Comparison of ENCODE assay signal across 27 cellular contexts in the genomic region with DNA sequence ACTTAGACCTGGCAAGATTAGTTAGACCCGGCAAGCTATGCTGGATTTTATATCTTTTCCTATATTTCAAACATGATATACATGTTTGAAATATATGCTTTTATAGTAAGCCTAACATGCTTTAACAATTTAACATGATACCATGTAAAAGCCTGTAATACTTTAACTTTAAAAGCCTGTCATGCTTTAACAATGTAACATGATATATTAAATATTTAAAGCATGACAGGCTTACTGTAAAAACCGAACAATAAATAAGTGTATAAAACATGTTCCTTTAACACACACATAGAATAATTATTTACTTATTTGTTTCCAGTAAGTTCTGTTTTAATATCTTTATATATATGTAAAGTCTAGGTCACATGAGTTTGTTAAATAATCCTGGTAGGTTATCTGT.
"Had no signal": no experiment of that assay in that cellular context is flagged by ENCODE, and none has a peak within 500 bp of the region (broad histone marks: within the 10 kb centered on the region; RNA-seq: fewer than 3 reads in every experiment).

No MANE protein-coding gene starts in this region.

- H3K9me3 ChIP-seq: esophagus muscularis mucosa, gastrocnemius medialis, heart right ventricle, neutrophil, psoas muscle, spleen, stomach, thoracic aorta, transverse colon had no signal

- ATAC-seq: gastrocnemius medialis, heart right ventricle, left colon, left ventricle myocardium superior, psoas muscle, sciatic nerve had no signal

- H3K4me3 ChIP-seq: dorsolateral prefrontal cortex, esophagus muscularis mucosa, gastrocnemius medialis, heart right ventricle, lung, psoas muscle, spleen, stomach, thoracic aorta, transverse colon had no signal

- H3K27ac Mint-ChIP-seq: naive B cell, nephron had no signal

- H3K36me3 Mint-ChIP-seq: naive B cell had no signal

- H3K9me3 Mint-ChIP-seq: naive B cell, nephron had no signal

- H3K4me1 Mint-ChIP-seq: naive B cell, nephron had no signal

- DNase-seq: cortex of kidney; dorsolateral prefrontal cortex; effector CD8-positive, alpha-beta T cell; gastrocnemius medialis; heart right ventricle; hypothalamus; left colon; left ventricle myocardium superior; mesenchymal stem cell; midbrain; naive B cell; psoas muscle; retina; spleen; stimulated activated CD4-positive, alpha-beta T cell treated with anti-CD3 and anti-CD28 coated beads, Interleukin-15, amount 100 ng/mL, for 24 hours; stimulated activated CD4-positive, alpha-beta T cell treated with anti-CD3 and anti-CD28 coated beads, Interleukin-2, amount 100 ng/mL, for 24 hours; stimulated activated CD4-positive, alpha-beta T cell treated with anti-CD3 and anti-CD28 coated beads, Interleukin-4, amount 100 ng/mL, for 4 hours; stimulated activated naive CD4-positive, alpha-beta T cell; stomach; substantia nigra; transverse colon had no signal

- H3K4me1 ChIP-seq: esophagus muscularis mucosa, gastrocnemius medialis, heart right ventricle, psoas muscle, spleen, stomach, transverse colon had no signal

- H3K36me3 ChIP-seq: esophagus muscularis mucosa, gastrocnemius medialis, heart right ventricle, neutrophil, spleen, stomach, thoracic aorta, transverse colon had no signal

- H3K27ac ChIP-seq: dorsolateral prefrontal cortex, esophagus muscularis mucosa, gastrocnemius medialis, heart right ventricle, neutrophil, psoas muscle, spleen, stomach, thoracic aorta, transverse colon had no signal

- H3K4me3 Mint-ChIP-seq: naive B cell, nephron had no signal

- H3K27me3 ChIP-seq: dorsolateral prefrontal cortex, esophagus muscularis mucosa, gastrocnemius medialis, heart right ventricle, neutrophil, spleen, stomach, transverse colon had no signal

- H3K27me3 Mint-ChIP-seq: naive B cell had no signal
